In the genomic region with DNA sequence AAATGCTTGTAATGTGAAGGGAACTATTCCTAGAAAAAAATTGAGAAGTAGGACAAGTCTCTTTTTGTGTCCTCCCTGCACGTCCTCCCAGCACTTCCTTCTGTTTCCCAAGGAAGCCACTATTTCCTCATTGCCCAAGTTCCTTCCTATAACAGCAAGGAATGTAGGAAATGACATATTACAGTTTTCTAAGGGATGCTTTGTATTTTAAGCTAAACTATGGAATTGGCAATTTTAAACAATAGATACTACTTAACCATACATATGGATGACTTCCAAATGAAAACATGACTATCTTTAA, we compare ENCODE assay signal across 1 cellular context.
TF ChIP-seq lines count a peak whose summit lies in the region.

No MANE protein-coding gene starts in this region.

TF ChIP-seq in WTC11, 78 proteins besides CTCF, POLR2A, EP300 and RAD21 (continued from another document):
- TF ChIP-seq, protein P1, sequence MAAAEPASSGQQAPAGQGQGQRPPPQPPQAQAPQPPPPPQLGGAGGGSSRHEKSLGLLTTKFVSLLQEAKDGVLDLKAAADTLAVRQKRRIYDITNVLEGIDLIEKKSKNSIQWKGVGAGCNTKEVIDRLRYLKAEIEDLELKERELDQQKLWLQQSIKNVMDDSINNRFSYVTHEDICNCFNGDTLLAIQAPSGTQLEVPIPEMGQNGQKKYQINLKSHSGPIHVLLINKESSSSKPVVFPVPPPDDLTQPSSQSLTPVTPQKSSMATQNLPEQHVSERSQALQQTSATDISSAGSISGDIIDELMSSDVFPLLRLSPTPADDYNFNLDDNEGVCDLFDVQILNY (CRISPR knock-in tag; IDR thresholded peaks at IDR 0.05), result no peak
